Comparison of ENCODE assay signal across 14 cellular contexts in the genomic region with DNA sequence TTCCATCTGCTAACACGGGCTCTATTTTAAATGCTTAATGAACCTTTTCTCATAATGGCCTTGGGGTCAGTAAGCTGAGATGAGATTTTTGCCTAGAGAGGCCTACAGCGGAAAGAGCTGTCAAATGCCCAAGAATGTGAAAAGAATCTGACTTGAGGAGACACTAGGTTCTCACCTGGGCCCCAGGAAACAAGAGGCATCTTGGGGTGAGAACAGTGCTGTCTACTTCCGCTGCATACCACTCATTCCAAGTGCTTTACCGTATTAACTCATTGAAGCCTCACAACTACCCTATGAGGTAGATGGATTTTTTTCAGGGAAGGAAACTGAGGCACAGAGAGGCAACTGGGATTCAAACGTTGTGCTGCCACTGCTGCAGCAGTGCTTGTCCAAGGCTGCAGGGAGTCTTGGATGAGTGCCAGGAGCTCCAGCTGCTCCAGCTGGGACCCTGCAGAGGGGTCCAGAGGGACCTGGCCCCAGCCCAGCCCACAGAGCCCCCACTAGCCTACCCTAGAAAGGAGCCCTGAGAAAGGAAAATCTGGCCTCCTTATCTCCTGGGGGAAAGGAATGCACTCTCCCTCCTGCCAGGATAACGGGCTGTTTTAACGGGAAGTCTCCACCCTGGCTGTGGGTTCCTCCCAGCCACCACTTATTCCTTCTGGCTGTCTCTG.
DNase-seq lines count a peak whose midpoint lies in the region; ATAC-seq, FAIRE-seq and TF ChIP-seq lines count a peak whose summit lies in the region.
"Had no signal": no experiment of that assay in that cellular context is flagged by ENCODE, and none has a peak within 500 bp of the region (broad histone marks: within the 10 kb centered on the region; RNA-seq: fewer than 3 reads in every experiment).

No MANE protein-coding gene starts in this region.

- no peak overlapping the region for H2BK15ac ChIP-seq in mesendoderm (replicated peaks; ENCODE audit: low read depth)

- peaks cover 76% of the 10 kb centered on the region for H3K4me1 Mint-ChIP-seq in stimulated activated naive CD8-positive, alpha-beta T cell treated with anti-CD3 and anti-CD28 coated beads, Interleukin-15, amount 100 ng/mL, for 72 hours

- H2BK5ac ChIP-seq in mesendoderm (ENCODE audit: low read length): peak overlapping the region; percentile 83

- no peak overlapping the region for H2AFZ ChIP-seq in K562 (ENCODE audit: low read depth, low read length)

- H3K36me3 ChIP-seq in BE2C (no peaks in the 10 kb centered on the region), K562 (ENCODE audit: control insufficient read depth, insufficient read depth, low read length) (no peaks in the 10 kb centered on the region), mesendoderm (ENCODE audit: control insufficient read depth, insufficient read depth, low read length) (no peaks in the 10 kb centered on the region)
- H3K36me3 ChIP-seq: spleen had no signal

- H3K4ac ChIP-seq in mesendoderm (ENCODE audit: low read depth, low read length): peak overlapping the region; percentile 86

- no peaks in the 10 kb centered on the region for H3K79me1 ChIP-seq in mesendoderm (ENCODE audit: low read length)

- FAIRE-seq in K562 (lab: Jason Lieb, UNC): no peak
- FAIRE-seq: GM12878 had no signal

- no peaks in the 10 kb centered on the region for H4K20me1 ChIP-seq in K562 (replicated peaks; ENCODE audit: control insufficient read depth, insufficient read depth, low read length)

- no TSS peak for BruUV-seq in K562 (replicated peaks; lab: Mats Ljungman, UMichigan)

- peak overlapping the region; percentile 80 for H3K56ac ChIP-seq in mesendoderm (ENCODE audit: low read length)

- H3K18ac ChIP-seq in mesendoderm (ENCODE audit: low read length): peak overlapping the region; percentile 63

- CTCF ChIA-PET in K562 (lab: Yijun Ruan, JAX; ENCODE audit: low intra/inter-chr PET ratio): no interaction called here

- no peaks in the 10 kb centered on the region for H3K27me3 ChIP-seq in BE2C
- peaks cover 5 to 37% of the 10 kb centered on the region in 2 experiments; a peak in 4 of 5 replicates for H3K27me3 ChIP-seq in K562 (ENCODE audit: control insufficient read depth in 2 of 2, insufficient read depth in 2 of 2, low read length in 2 of 2)
- H3K27me3 ChIP-seq in mesendoderm (ENCODE audit: insufficient read depth, low read length, poor library complexity): no peaks in the 10 kb centered on the region
- H3K27me3 ChIP-seq: spleen had no signal

- no peak overlapping the region for H4K8ac ChIP-seq in mesendoderm (ENCODE audit: low read depth, low read length)

- H3K79me2 ChIP-seq in K562 (ENCODE audit: control insufficient read depth, insufficient read depth, low read length) (no peaks in the 10 kb centered on the region), mesendoderm (ENCODE audit: control insufficient read depth, insufficient read depth, low read length) (no peaks in the 10 kb centered on the region)

- intact Hi-C loops in K562 (cut with micrococcal nuclease): no loop called here

- H3K4me3 ChIP-seq in BE2C (ENCODE audit: low read depth, low read length) (no peak overlapping the region), K562 (no peak overlapping the region), mesendoderm (ENCODE audit: low read length) (no peak overlapping the region)
- H3K4me3 ChIP-seq: GM12878, SK-N-MC, spleen had no signal

- POLR2A ChIA-PET in K562 (lab: Yijun Ruan, JAX): interaction anchor here (0.7 kb wide), 1 partner anchor 1783 kb away, joined by 4 read pairs; no protein-coding TSS in a partner anchor

- 6% methylated on average over 5 of the region's 7 CpGs for WGBS in K562 (ENCODE audit: insufficient coverage, low coverage, missing lambda C conversion rate)
- no CpG with 5 or more reads among the region's 7 CpGs for WGBS in mesendoderm (ENCODE audit: extremely low coverage, insufficient coverage, low lambda C conversion rate)

- TF ChIP-seq POLR2A in K562 (conservative IDR thresholded peaks at IDR 0.05): no peak

- H3K9ac ChIP-seq in K562 (ENCODE audit: insufficient read depth in 1 of 2, low read depth in 2 of 2, low read length in 2 of 2): no peak overlapping the region
- peak overlapping the region; percentile 4 for H3K9ac ChIP-seq in mesendoderm (ENCODE audit: low read length)

- H3K4me1 ChIP-seq in BE2C (no peaks in the 10 kb centered on the region), K562 (replicated peaks in 1 of 2; ENCODE audit: control insufficient read depth in 2 of 2, insufficient read depth in 2 of 2, low read length in 2 of 2) (peaks cover 0 to 6% of the 10 kb centered on the region in 2 experiments; a peak in 2 of 5 replicates), mesendoderm (ENCODE audit: control insufficient read depth, low read depth, low read length) (peaks cover 21% of the 10 kb centered on the region)

- no peak overlapping the region for H3K23ac ChIP-seq in mesendoderm (ENCODE audit: low read length)

- no peak overlapping the region for H3K27ac ChIP-seq in K562 (ENCODE audit: extremely low read depth, low read depth, low read length)
- H3K27ac ChIP-seq in mesendoderm (ENCODE audit: low read depth, low read length): peak overlapping the region; percentile 91
- H3K27ac ChIP-seq: SK-N-MC had no signal

- TF ChIP-seq RAD21 in Ishikawa (IDR thresholded peaks at IDR 0.05; ENCODE audit: low read depth) (no peak), K562 (CRISPR knock-in tag; conservative IDR thresholded peaks at IDR 0.05 in 1 of 2, IDR thresholded peaks at IDR 0.05 in 1 of 2) (no peak)

- in situ Hi-C loops in K562 (cut with MboI): no loop called here

- no peak for TF ChIP-seq CTCF in BE2C (IDR thresholded peaks at IDR 0.05; ENCODE audit: low read depth, low read length)
- no peak for TF ChIP-seq CTCF in K562 (IDR thresholded peaks at IDR 0.05 in 2 of 3, conservative IDR thresholded peaks at IDR 0.05 in 1 of 3; ENCODE audit: insufficient read depth in 2 of 3, low read depth in 1 of 3, low read length in 3 of 3)

- no peak overlapping the region for H2AK5ac ChIP-seq in mesendoderm (ENCODE audit: low read length)

- H3K9me3 ChIP-seq in BE2C (no peaks in the 10 kb centered on the region), K562 (replicated peaks; ENCODE audit: control insufficient read depth, insufficient read depth, low read depth, low read length) (no peaks in the 10 kb centered on the region)
- H3K9me3 ChIP-seq: spleen had no signal

- no peak overlapping the region for H3K27ac Mint-ChIP-seq in stimulated activated naive CD8-positive, alpha-beta T cell treated with anti-CD3 and anti-CD28 coated beads, Interleukin-15, amount 100 ng/mL, for 72 hours
- H3K27ac Mint-ChIP-seq: activated CD4-positive, alpha-beta T cell treated with anti-CD3 and anti-CD28 coated beads, Interleukin-2, amount 10 ng/mL, durations not matched to agents 24 days and 14 days had no signal

- DNase-seq in BE2C (peak; percentile 77), K562 (ENCODE audit: extremely low read depth in 1 of 4, low spot score in 3 of 4) (no peak), mesendoderm (peak; percentile 97), GF-D8 (lab: John Stamatoyannopoulos, UW) (no peak), NCI-H774 (lab: John Stamatoyannopoulos, UW) (no peak), kidney glomerular epithelial cell (lab: John Stamatoyannopoulos, UW) (no peak)
- DNase-seq in stimulated activated naive CD8-positive, alpha-beta T cell treated with anti-CD3 and anti-CD28 coated beads, Interleukin-15, amount 100 ng/mL, for 72 hours: no peak
- DNase-seq: activated CD4-positive, alpha-beta T cell treated with anti-CD3 and anti-CD28 coated beads, Interleukin-2, amount 10 ng/mL, durations not matched to agents 24 days and 14 days; Calu3; NCI-H2107; spleen had no signal

- no peak for ATAC-seq in K562
- ATAC-seq in stimulated activated naive CD8-positive, alpha-beta T cell treated with anti-CD3 and anti-CD28 coated beads, Interleukin-15, amount 100 ng/mL, for 72 hours: no peak
- ATAC-seq: GM12878 had no signal

- H3K4me3 Mint-ChIP-seq in stimulated activated naive CD8-positive, alpha-beta T cell treated with anti-CD3 and anti-CD28 coated beads, Interleukin-15, amount 100 ng/mL, for 72 hours: no peak overlapping the region
- H3K4me3 Mint-ChIP-seq: activated CD4-positive, alpha-beta T cell treated with anti-CD3 and anti-CD28 coated beads, Interleukin-2, amount 10 ng/mL, durations not matched to agents 24 days and 14 days had no signal

- no peaks in the 10 kb centered on the region for H3K9me1 ChIP-seq in K562 (ENCODE audit: control insufficient read depth, insufficient read depth, low read length)

- no peak for TF ChIP-seq EP300 in Ishikawa (IDR thresholded peaks at IDR 0.05; ENCODE audit: borderline replicate concordance)
- no peak for TF ChIP-seq EP300 in K562 (IDR thresholded peaks at IDR 0.05; ENCODE audit: low read length)

- peak overlapping the region; percentile 19 for H2BK120ac ChIP-seq in mesendoderm (ENCODE audit: low read depth, low read length)

- no peak overlapping the region for H4K5ac ChIP-seq in mesendoderm (ENCODE audit: low read length)

- H3K9me3 Mint-ChIP-seq in stimulated activated naive CD8-positive, alpha-beta T cell treated with anti-CD3 and anti-CD28 coated beads, Interleukin-15, amount 100 ng/mL, for 72 hours: peaks cover 6 to 7% of the 10 kb centered on the region in 2 donors
- H3K9me3 Mint-ChIP-seq: activated CD4-positive, alpha-beta T cell treated with anti-CD3 and anti-CD28 coated beads, Interleukin-2, amount 10 ng/mL, durations not matched to agents 24 days and 14 days had no signal

- peaks cover 45% of the 10 kb centered on the region for H3K27me3 Mint-ChIP-seq in stimulated activated naive CD8-positive, alpha-beta T cell treated with anti-CD3 and anti-CD28 coated beads, Interleukin-15, amount 100 ng/mL, for 72 hours

- no peak overlapping the region for H3K4me2 ChIP-seq in K562 (ENCODE audit: insufficient read depth, low read length)
- H3K4me2 ChIP-seq in mesendoderm (ENCODE audit: low read length): no peak overlapping the region

TF ChIP-seq in Ishikawa, 13 proteins besides CTCF, POLR2A, EP300 and RAD21:
- peak; percentile 17; the same call in 1 of the 2 replicates for TF ChIP-seq TEAD4 (IDR thresholded peaks at IDR 0.05)
- TF ChIP-seq NFIC (IDR thresholded peaks at IDR 0.05): peak; percentile 58
- 0 out of 2 replicates have a peak, but pooled peaks have one; percentile 48 for TF ChIP-seq ZBTB7A (IDR thresholded peaks at IDR 0.05; ENCODE audit: low read depth)
- TF ChIP-seq EGR1 (IDR thresholded peaks at IDR 0.05): no peak

TF ChIP-seq in K562, 482 proteins besides CTCF, POLR2A, EP300 and RAD21:
- TF ChIP-seq NFIC (IDR thresholded peaks at IDR 0.05) (peak; percentile 60), SRSF9 (IDR thresholded peaks at IDR 0.05; ENCODE audit: borderline replicate concordance, low read depth, low read length) (no peak)

Comparison
In these comparisons a context has a peak if more than half of its experiments do, and no peak if none do; other contexts are left out.
1. DNase-seq: peak in BE2C (single experiment) and mesendoderm (single experiment); none in K562 (0 of 4), GF-D8 (single experiment), stimulated activated naive CD8-positive, alpha-beta T cell treated with anti-CD3 and anti-CD28 coated beads, Interleukin-15, amount 100 ng/mL, for 72 hours (0 of 2), NCI-H774 (single experiment) and kidney glomerular epithelial cell (single experiment).